In the genomic region with DNA sequence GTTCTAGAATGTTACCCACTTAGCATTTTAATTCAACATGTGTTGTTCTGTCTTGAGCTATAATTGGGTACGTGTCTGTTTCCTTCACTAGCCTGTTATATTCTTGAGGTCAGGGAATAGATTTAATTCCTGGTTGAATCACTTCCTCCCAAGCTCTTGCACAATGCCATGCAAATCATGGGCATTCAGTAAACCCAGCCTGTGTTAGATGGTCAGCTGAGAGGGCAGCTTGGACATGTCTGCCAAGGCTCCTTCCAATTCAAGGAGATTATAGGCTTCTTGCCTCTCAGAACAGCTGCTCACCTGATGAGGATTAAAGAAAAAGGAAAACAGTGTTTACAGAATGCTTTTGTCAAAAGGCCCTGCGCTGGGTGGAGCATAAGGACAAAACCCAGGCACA, we compare ENCODE assay signal across 11 cellular contexts. TPM values are rescaled to one million over a fixed set of nuclear protein-coding genes. Genes with fewer than 3 reads are reported as not detected.
DNase-seq lines count a peak whose midpoint lies in the region; ATAC-seq and TF ChIP-seq lines count a peak whose summit lies in the region.
"Had no signal": no experiment of that assay in that cellular context is flagged by ENCODE, and none has a peak within 500 bp of the region (broad histone marks: within the 10 kb centered on the region; RNA-seq: fewer than 3 reads in every experiment).

No MANE protein-coding gene starts in this region.

- no peak overlapping the region for H3K27ac Mint-ChIP-seq in activated T-helper 1 cell treated with anti-CD3 and anti-CD28 coated beads, Interleukin-12 subunit alpha, Interleukin-12 subunit beta, Interleukin-2, Interleukin-4 antibody, amounts not matched to agents 30 ng/mL and 10 ng/mL and 1 ng/mL, durations not matched to agents 14 hours and 24 hours and 36 hours

- H3K4me1 Mint-ChIP-seq in activated T-helper 1 cell treated with anti-CD3 and anti-CD28 coated beads, Interleukin-12 subunit alpha, Interleukin-12 subunit beta, Interleukin-2, Interleukin-4 antibody, amounts not matched to agents 30 ng/mL and 10 ng/mL and 1 ng/mL, durations not matched to agents 14 hours and 24 hours and 36 hours (ENCODE audit: low read depth): no peaks in the 10 kb centered on the region

- peak overlapping the region in 9 of 11 experiments; percentile 29 to 87 (median 47); a peak in 15 of 22 replicates for H3K27ac ChIP-seq in BLaER1 treated with 17β-estradiol and CSF1 and Interleukin-3, amounts not matched to agents 10 nM and 100 nM
- H3K27ac ChIP-seq: neutrophil had no signal

- no peaks in the 10 kb centered on the region for H4K20me1 ChIP-seq in BLaER1 treated with 17β-estradiol and CSF1 and Interleukin-3, amounts not matched to agents 10 nM and 100 nM

- peak overlapping the region; percentile 8 to 92 (median 82); a peak in 20 of 22 replicates for H3K4me2 ChIP-seq in BLaER1 treated with 17β-estradiol and CSF1 and Interleukin-3, amounts not matched to agents 10 nM and 100 nM

- H3K27me3 ChIP-seq in BLaER1 treated with 17β-estradiol and CSF1 and Interleukin-3, amounts not matched to agents 10 nM and 100 nM: no peaks in the 10 kb centered on the region

- H3K4me3 ChIP-seq in BLaER1 treated with 17β-estradiol and CSF1 and Interleukin-3, amounts not matched to agents 10 nM and 100 nM: peak overlapping the region in 1 of 10 experiments; percentile 43; a peak in 1 of 20 replicates
- no peak overlapping the region for H3K4me3 ChIP-seq in epithelial cell of esophagus (ENCODE audit: low read length)

- no peaks in the 10 kb centered on the region for H3K36me3 ChIP-seq in BLaER1 treated with 17β-estradiol and CSF1 and Interleukin-3, amounts not matched to agents 10 nM and 100 nM
- H3K36me3 ChIP-seq: neutrophil had no signal

- H3K4me1 ChIP-seq in BLaER1 treated with 17β-estradiol and CSF1 and Interleukin-3, amounts not matched to agents 10 nM and 100 nM: peaks cover 8 to 87% (median 56%) of the 10 kb centered on the region in 10 experiments; a peak in 19 of 20 replicates

- H3K27me3 Mint-ChIP-seq in activated T-helper 1 cell treated with anti-CD3 and anti-CD28 coated beads, Interleukin-12 subunit alpha, Interleukin-12 subunit beta, Interleukin-2, Interleukin-4 antibody, amounts not matched to agents 30 ng/mL and 10 ng/mL and 1 ng/mL, durations not matched to agents 14 hours and 24 hours and 36 hours (ENCODE audit: insufficient read depth): peaks cover 12% of the 10 kb centered on the region

- ATAC-seq in GM18909 (IDR thresholded peaks at IDR 0.05; ENCODE audit: poor library complexity, unreplicated experiment) (no peak), HG02852 (IDR thresholded peaks at IDR 0.05; ENCODE audit: unreplicated experiment) (no peak)

- H3K4me3 Mint-ChIP-seq in activated T-helper 1 cell treated with anti-CD3 and anti-CD28 coated beads, Interleukin-12 subunit alpha, Interleukin-12 subunit beta, Interleukin-2, Interleukin-4 antibody, amounts not matched to agents 30 ng/mL and 10 ng/mL and 1 ng/mL, durations not matched to agents 14 hours and 24 hours and 36 hours: no peak overlapping the region

- H3K36me3 Mint-ChIP-seq in activated T-helper 1 cell treated with anti-CD3 and anti-CD28 coated beads, Interleukin-12 subunit alpha, Interleukin-12 subunit beta, Interleukin-2, Interleukin-4 antibody, amounts not matched to agents 30 ng/mL and 10 ng/mL and 1 ng/mL, durations not matched to agents 14 hours and 24 hours and 36 hours (ENCODE audit: low read depth): no peaks in the 10 kb centered on the region

- DNase-seq in NCI-H82 (lab: John Stamatoyannopoulos, UW) (peak; percentile 78), epithelial cell of esophagus (ENCODE audit: low read depth) (peak; percentile 83), non-pigmented ciliary epithelial cell (ENCODE audit: low read depth) (peak; percentile 60), SHP77 (lab: John Stamatoyannopoulos, UW) (no peak)
- no peak for DNase-seq in activated T-helper 1 cell treated with anti-CD3 and anti-CD28 coated beads, Interleukin-12 subunit alpha, Interleukin-12 subunit beta, Interleukin-2, Interleukin-4 antibody, amounts not matched to agents 30 ng/mL and 10 ng/mL and 1 ng/mL, durations not matched to agents 14 hours and 24 hours and 36 hours (ENCODE audit: low spot score)
- DNase-seq: activated CD4-positive, CD25-positive, alpha-beta regulatory T cell; effector CD8-positive, alpha-beta T cell had no signal

- intact Hi-C loops in activated T-helper 1 cell treated with anti-CD3 and anti-CD28 coated beads, Interleukin-12 subunit alpha, Interleukin-12 subunit beta, Interleukin-2, Interleukin-4 antibody, amounts not matched to agents 30 ng/mL and 10 ng/mL and 1 ng/mL, durations not matched to agents 14 hours and 24 hours and 36 hours (cut with micrococcal nuclease): no loop called here

- peak overlapping the region in 5 of 11 experiments; percentile 6 to 73 (median 37); a peak in 6 of 22 replicates for H3K9ac ChIP-seq in BLaER1 treated with 17β-estradiol and CSF1 and Interleukin-3, amounts not matched to agents 10 nM and 100 nM

- TF ChIP-seq CTCF in epithelial cell of esophagus (IDR thresholded peaks at IDR 0.05; ENCODE audit: insufficient read depth, low read depth, low read length, missing control alignments): no peak

- no peaks in the 10 kb centered on the region for H3K9me3 ChIP-seq in BLaER1 treated with 17β-estradiol and CSF1 and Interleukin-3, amounts not matched to agents 10 nM and 100 nM (replicated peaks in 1 of 11)
- H3K9me3 ChIP-seq: neutrophil had no signal

- H3K9me3 Mint-ChIP-seq in activated T-helper 1 cell treated with anti-CD3 and anti-CD28 coated beads, Interleukin-12 subunit alpha, Interleukin-12 subunit beta, Interleukin-2, Interleukin-4 antibody, amounts not matched to agents 30 ng/mL and 10 ng/mL and 1 ng/mL, durations not matched to agents 14 hours and 24 hours and 36 hours: no peaks in the 10 kb centered on the region

RNA-seq across cellular contexts. Expression of gene C1QTNF1, which starts 12.6 kb away (rescaled TPM):
- not detected in 2 replicates for total RNA-seq in activated T-helper 1 cell treated with anti-CD3 and anti-CD28 coated beads, Interleukin-12 subunit alpha, Interleukin-12 subunit beta, Interleukin-2, Interleukin-4 antibody, amounts not matched to agents 30 ng/mL and 10 ng/mL and 1 ng/mL, durations not matched to agents 14 hours and 24 hours and 36 hours

RNA-seq across cellular contexts. Expression of gene CANT1, which starts 27.0 kb away (rescaled TPM):
- total RNA-seq in activated T-helper 1 cell treated with anti-CD3 and anti-CD28 coated beads, Interleukin-12 subunit alpha, Interleukin-12 subunit beta, Interleukin-2, Interleukin-4 antibody, amounts not matched to agents 30 ng/mL and 10 ng/mL and 1 ng/mL, durations not matched to agents 14 hours and 24 hours and 36 hours: 54.7 and 57.3 TPM in 2 replicates

RNA-seq across cellular contexts. Expression of gene ENGASE, which starts 38.0 kb away (rescaled TPM):
- total RNA-seq in activated T-helper 1 cell treated with anti-CD3 and anti-CD28 coated beads, Interleukin-12 subunit alpha, Interleukin-12 subunit beta, Interleukin-2, Interleukin-4 antibody, amounts not matched to agents 30 ng/mL and 10 ng/mL and 1 ng/mL, durations not matched to agents 14 hours and 24 hours and 36 hours: 46.1 and 46.6 TPM in 2 replicates

RNA-seq across cellular contexts. Expression of gene LGALS3BP, which starts 56.9 kb away (rescaled TPM):
- 75.3 and 78.5 TPM in 2 replicates for total RNA-seq in activated T-helper 1 cell treated with anti-CD3 and anti-CD28 coated beads, Interleukin-12 subunit alpha, Interleukin-12 subunit beta, Interleukin-2, Interleukin-4 antibody, amounts not matched to agents 30 ng/mL and 10 ng/mL and 1 ng/mL, durations not matched to agents 14 hours and 24 hours and 36 hours

Comparison
In these comparisons a context has a peak if more than half of its experiments do, and no peak if none do; other contexts are left out.
1. DNase-seq: peak in NCI-H82 (single experiment), epithelial cell of esophagus (single experiment) and non-pigmented ciliary epithelial cell (single experiment); none in SHP77 (0 of 2) and activated T-helper 1 cell treated with anti-CD3 and anti-CD28 coated beads, Interleukin-12 subunit alpha, Interleukin-12 subunit beta, Interleukin-2, Interleukin-4 antibody, amounts not matched to agents 30 ng/mL and 10 ng/mL and 1 ng/mL, durations not matched to agents 14 hours and 24 hours and 36 hours (single experiment).